Comparison of ENCODE assay signal across 1 cellular context in genomic region chr15:74423443-74424257, GRCh38.
TF ChIP-seq lines count a peak whose summit lies in the region.

No MANE protein-coding gene starts in this region.

TF ChIP-seq in K562, 482 proteins besides CTCF, POLR2A, EP300 and RAD21 (continues in another document):
- peak in 1 of 2 experiments; percentile 51; a peak in 1 of 4 replicates for TF ChIP-seq HDAC1 (IDR thresholded peaks at IDR 0.05)
- TF ChIP-seq HMG20A (CRISPR knock-in tag; conservative IDR thresholded peaks at IDR 0.05) = no peak
- peak; percentile 55; the same call in 1 of the 2 replicates for TF ChIP-seq GATAD2A (IDR thresholded peaks at IDR 0.05)
- peak; percentile 84 for TF ChIP-seq EGR1 (conservative IDR thresholded peaks at IDR 0.05)
- TF ChIP-seq CBFA2T2 (conservative IDR thresholded peaks at IDR 0.05) = peak; percentile 72
- 0 out of 2 replicates have a peak, but pooled peaks have one; percentile 26 for TF ChIP-seq SMAD4 (CRISPR knock-in tag; conservative IDR thresholded peaks at IDR 0.05)
- TF ChIP-seq ZBTB7A (IDR thresholded peaks at IDR 0.05; ENCODE audit: borderline replicate concordance, control insufficient read depth, low read depth, low read length) = peak; percentile 64; the same call in 1 of the 2 replicates
- TF ChIP-seq ZNF655 (CRISPR knock-in tag; IDR thresholded peaks at IDR 0.05) = no peak
- TF ChIP-seq ARID1B (IDR thresholded peaks at IDR 0.05) = peak; percentile 48; the same call in 1 of the 2 replicates
- TF ChIP-seq COPS2 (conservative IDR thresholded peaks at IDR 0.05) = no peak
- no peak for TF ChIP-seq ETS2 (tag; IDR thresholded peaks at IDR 0.05; ENCODE audit: borderline replicate concordance, poor library complexity, severe bottlenecking)
- TF ChIP-seq ZNF143 (CRISPR knock-in tag; IDR thresholded peaks at IDR 0.05) = peak; percentile 26; the same call in 1 of the 2 replicates
- peak; percentile 40; the same call in 1 of the 2 replicates for TF ChIP-seq HMBOX1 (IDR thresholded peaks at IDR 0.05)
- TF ChIP-seq NFIC (IDR thresholded peaks at IDR 0.05) = peak; percentile 44; the same call in 1 of the 2 replicates
- no peak for TF ChIP-seq KDM5B (IDR thresholded peaks at IDR 0.05; ENCODE audit: insufficient replicate concordance, low read depth, low read length)
- TF ChIP-seq FOXP4 (CRISPR knock-in tag; IDR thresholded peaks at IDR 0.05; ENCODE audit: borderline replicate concordance) = no peak
- no peak for TF ChIP-seq STAG1 (CRISPR knock-in tag; IDR thresholded peaks at IDR 0.05; ENCODE audit: borderline replicate concordance)
- TF ChIP-seq PURB (CRISPR knock-in tag; IDR thresholded peaks at IDR 0.05; ENCODE audit: low read depth) = no peak
- TF ChIP-seq NFE2 (IDR thresholded peaks at IDR 0.05; ENCODE audit: low read depth) = peak; percentile 36; the same call in 1 of the 2 replicates
- TF ChIP-seq ZNF77 (CRISPR knock-in tag; IDR thresholded peaks at IDR 0.05) = no peak
- TF ChIP-seq MAX (CRISPR knock-in tag; IDR thresholded peaks at IDR 0.05) = peak; percentile 20; the same call in 1 of the 2 replicates
- TF ChIP-seq GTF2A2 (tag; IDR thresholded peaks at IDR 0.05) = no peak
- peak; percentile 46; the same call in 1 of the 2 replicates for TF ChIP-seq ARID4B (CRISPR knock-in tag; IDR thresholded peaks at IDR 0.05)
- TF ChIP-seq TFAP4 (CRISPR knock-in tag; IDR thresholded peaks at IDR 0.05; ENCODE audit: borderline replicate concordance) = peak; percentile 95
- TF ChIP-seq ZBTB5 (IDR thresholded peaks at IDR 0.05) = no peak
- TF ChIP-seq, protein P1, sequence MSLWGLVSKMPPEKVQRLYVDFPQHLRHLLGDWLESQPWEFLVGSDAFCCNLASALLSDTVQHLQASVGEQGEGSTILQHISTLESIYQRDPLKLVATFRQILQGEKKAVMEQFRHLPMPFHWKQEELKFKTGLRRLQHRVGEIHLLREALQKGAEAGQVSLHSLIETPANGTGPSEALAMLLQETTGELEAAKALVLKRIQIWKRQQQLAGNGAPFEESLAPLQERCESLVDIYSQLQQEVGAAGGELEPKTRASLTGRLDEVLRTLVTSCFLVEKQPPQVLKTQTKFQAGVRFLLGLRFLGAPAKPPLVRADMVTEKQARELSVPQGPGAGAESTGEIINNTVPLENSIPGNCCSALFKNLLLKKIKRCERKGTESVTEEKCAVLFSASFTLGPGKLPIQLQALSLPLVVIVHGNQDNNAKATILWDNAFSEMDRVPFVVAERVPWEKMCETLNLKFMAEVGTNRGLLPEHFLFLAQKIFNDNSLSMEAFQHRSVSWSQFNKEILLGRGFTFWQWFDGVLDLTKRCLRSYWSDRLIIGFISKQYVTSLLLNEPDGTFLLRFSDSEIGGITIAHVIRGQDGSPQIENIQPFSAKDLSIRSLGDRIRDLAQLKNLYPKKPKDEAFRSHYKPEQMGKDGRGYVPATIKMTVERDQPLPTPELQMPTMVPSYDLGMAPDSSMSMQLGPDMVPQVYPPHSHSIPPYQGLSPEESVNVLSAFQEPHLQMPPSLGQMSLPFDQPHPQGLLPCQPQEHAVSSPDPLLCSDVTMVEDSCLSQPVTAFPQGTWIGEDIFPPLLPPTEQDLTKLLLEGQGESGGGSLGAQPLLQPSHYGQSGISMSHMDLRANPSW (CRISPR knock-in tag; IDR thresholded peaks at IDR 0.05) = no peak
- TF ChIP-seq DMBX1 (CRISPR knock-in tag; IDR thresholded peaks at IDR 0.05; ENCODE audit: borderline replicate concordance) = 0 out of 2 replicates have a peak, but pooled peaks have one; percentile 27
- peak; percentile 52 for TF ChIP-seq L3MBTL2 (IDR thresholded peaks at IDR 0.05)
- no peak for TF ChIP-seq BHLHE40 (IDR thresholded peaks at IDR 0.05; ENCODE audit: low read length)
- 0 out of 2 replicates have a peak, but pooled peaks have one; percentile 13 for TF ChIP-seq MTA2 (IDR thresholded peaks at IDR 0.05; ENCODE audit: low read depth)
- peak; percentile 36; the same call in 1 of the 2 replicates for TF ChIP-seq TEAD4 (IDR thresholded peaks at IDR 0.05; ENCODE audit: low read length)
- TF ChIP-seq TEAD4 (CRISPR knock-in tag; IDR thresholded peaks at IDR 0.05; ENCODE audit: borderline replicate concordance) = no peak
- TF ChIP-seq CREM (IDR thresholded peaks at IDR 0.05; ENCODE audit: low read depth) = peak; percentile 74
- 0 out of 2 replicates have a peak, but pooled peaks have one; percentile 8 for TF ChIP-seq MTA1 (IDR thresholded peaks at IDR 0.05; ENCODE audit: borderline replicate concordance)
- peak; percentile 37; the same call in 1 of the 2 replicates for TF ChIP-seq ZNF592 (IDR thresholded peaks at IDR 0.05)
- TF ChIP-seq CTBP1 (IDR thresholded peaks at IDR 0.05; ENCODE audit: borderline replicate concordance) = no peak
- 0 out of 4 replicates have a peak, but pooled peaks of 1 of the 2 experiments have one; percentile 56 for TF ChIP-seq KDM1A (IDR thresholded peaks at IDR 0.05)
- TF ChIP-seq ZNF586 (CRISPR knock-in tag; conservative IDR thresholded peaks at IDR 0.05) = no peak
- no peak for TF ChIP-seq ZFP30 (CRISPR knock-in tag; IDR thresholded peaks at IDR 0.05; ENCODE audit: borderline replicate concordance)
- TF ChIP-seq IRF9 (tag; IDR thresholded peaks at IDR 0.05) = no peak
- TF ChIP-seq PTRF (tag; IDR thresholded peaks at IDR 0.05) = no peak
- TF ChIP-seq ZNF146 (CRISPR knock-in tag; IDR thresholded peaks at IDR 0.05; ENCODE audit: unreplicated experiment) = no peak
- 0 out of 2 replicates have a peak, but pooled peaks have one; percentile 27 for TF ChIP-seq FOXP1 (CRISPR knock-in tag; IDR thresholded peaks at IDR 0.05)
